ENCODE assay signal across 8 cellular contexts in genomic region chr5:93582677-93583524, GRCh38. TPM values are rescaled to one million over a fixed set of nuclear protein-coding genes. Genes with fewer than 3 reads are reported as not detected.
DNase-seq lines count a peak whose midpoint lies in the region; ATAC-seq and TF ChIP-seq lines count a peak whose summit lies in the region.

TSS of gene NR2F1 (plus strand) at chr5:93583222. CDS start at chr5:93585024, 1,802 bp downstream.

- H3K4me1 ChIP-seq in PC-9 (replicated peaks; ENCODE audit: insufficient read depth) (peaks cover 17% of the 10 kb centered on the region), thyroid gland (peaks cover 23 to 26% of the 10 kb centered on the region in 2 donors)

- H3F3A ChIP-seq in PC-9 (ENCODE audit: insufficient read depth, low read depth): peaks cover 16% of the 10 kb centered on the region

- peak within 1 kb of the TSS; percentile 79 for H3K27ac ChIP-seq in PC-9
- peak within 1 kb of the TSS; percentile 88 for H3K27ac ChIP-seq in cingulate gyrus (ENCODE audit: low read depth, low read length)
- H3K27ac ChIP-seq in thyroid gland: peak within 1 kb of the TSS; percentile 48 to 71 (median 60)

- H3K27me3 ChIP-seq in PC-9 (ENCODE audit: insufficient read depth, low read depth): no peaks in the 10 kb centered on the region
- H3K27me3 ChIP-seq in thyroid gland: peaks cover 23% of the 10 kb centered on the region

- TF ChIP-seq CTCF in PC-9 (conservative IDR thresholded peaks at IDR 0.05): peak; percentile 79
- TF ChIP-seq CTCF in lower leg skin (IDR thresholded peaks at IDR 0.05): peak in 1 of 3 donors; percentile 53
- TF ChIP-seq CTCF in thyroid gland (IDR thresholded peaks at IDR 0.05): peak in 5 of 6 experiments; percentile 28 to 76 (median 39)

- no peak for TF ChIP-seq RAD21 in Ishikawa (IDR thresholded peaks at IDR 0.05; ENCODE audit: low read depth)

- H3K4me2 ChIP-seq in PC-9: peak within 1 kb of the TSS; percentile 99

- peak within 1 kb of the TSS; percentile 81 for H2AFZ ChIP-seq in PC-9

- intact Hi-C loops in PC-9 (cut with micrococcal nuclease; ENCODE audit: unreplicated experiment): loop anchor here (5.0 to 10.0 kb wide), 10 partner anchors 228 to 1938 kb away; a partner anchor contains a TSS
- intact Hi-C loops in lower leg skin (cut with DNase I; ENCODE audit: low total_unique reads): loop anchor here (10.0 kb wide), 1 partner anchor 332 kb away; no protein-coding TSS in a partner anchor
- intact Hi-C loops in thyroid gland (cut with DNase I): loop anchor here (10.0 kb wide), 1 partner anchor 332 kb away; no protein-coding TSS in a partner anchor

- CTCF ChIA-PET in PC-9 (lab: Charles Lee): interaction anchor here (0.6 to 1.9 kb wide), 4 partner anchors 24 to 492 kb away, joined by 3 to 10 read pairs (median 6); no protein-coding TSS in a partner anchor

- ATAC-seq in GM19023 (IDR thresholded peaks at IDR 0.05; ENCODE audit: unreplicated experiment): no peak
- ATAC-seq in HG03469 (IDR thresholded peaks at IDR 0.05; ENCODE audit: unreplicated experiment): no peak

- H3K36me3 ChIP-seq in PC-9 (ENCODE audit: low read depth) (no peaks in the 10 kb centered on the region), thyroid gland (no peaks in the 10 kb centered on the region)

- peak within 1 kb of the TSS; percentile 96 for H3K4me3 ChIP-seq in PC-9
- peak within 1 kb of the TSS; percentile 17 for H3K4me3 ChIP-seq in lower leg skin (ENCODE audit: low read depth, poor library complexity, severe bottlenecking)
- peak within 1 kb of the TSS in 2 of 3 donors; percentile 41 to 45 for H3K4me3 ChIP-seq in thyroid gland (replicated peaks in 1 of 3)

- DNase-seq in ELF-1 (ENCODE audit: low read depth, low spot score) (peak; percentile 90), PC-9 (peak; percentile 46 to 96), lower leg skin (ENCODE audit: low spot score in 2 of 2) (no peak), thyroid gland (peak in 1 of 2 donors; percentile 50)

- TF ChIP-seq POLR2A in lower leg skin (IDR thresholded peaks at IDR 0.05) (no peak), thyroid gland (IDR thresholded peaks at IDR 0.05) (peak in 1 of 2 donors; percentile 27)

- BruUV-seq in PC-9 (replicated peaks; lab: Mats Ljungman, UMichigan): no TSS peak

- no peaks in the 10 kb centered on the region for H3K9me2 ChIP-seq in PC-9 (ENCODE audit: insufficient read depth)

- POLR2A ChIA-PET in PC-9 (lab: Charles Lee; ENCODE audit: unreplicated experiment): interaction anchor here (0.5 kb wide), 1 partner anchor 86 kb away, joined by 3 read pairs; no protein-coding TSS in a partner anchor

- H3K79me2 ChIP-seq in PC-9 (ENCODE audit: low read depth): peaks cover 48% of the 10 kb centered on the region

- 5 to 6% methylated on average over 21 of the region's 21 CpGs for WGBS in lower leg skin, 2 donors
- WGBS in thyroid gland, 2 donors: 5% methylated on average over 20 to 21 of the region's 21 CpGs

- TF ChIP-seq EP300 in Ishikawa (IDR thresholded peaks at IDR 0.05; ENCODE audit: borderline replicate concordance): 0 out of 2 replicates have a peak, but pooled peaks have one; percentile 10

- H4K20me1 ChIP-seq in PC-9 (ENCODE audit: insufficient read depth): no peaks in the 10 kb centered on the region

- H3K9me3 ChIP-seq in PC-9 (ENCODE audit: insufficient read depth, low read depth): no peaks in the 10 kb centered on the region
- no peaks in the 10 kb centered on the region for H3K9me3 ChIP-seq in thyroid gland

TF ChIP-seq in Ishikawa, 13 proteins besides CTCF, POLR2A, EP300 and RAD21:
- TF ChIP-seq YY1 (IDR thresholded peaks at IDR 0.05; ENCODE audit: low read depth) (0 out of 2 replicates have a peak, but pooled peaks have one; percentile 24), TEAD4 (IDR thresholded peaks at IDR 0.05) (peak; percentile 11; the same call in 1 of the 2 replicates), EGR1 (IDR thresholded peaks at IDR 0.05) (no peak)
TF ChIP-seq in Ishikawa: peak in this region for 2.

RNA-seq across cellular contexts. Expression of gene NR2F1, which starts in this region (rescaled TPM):
- total RNA-seq in PC-9 (2021) (1.1 and 1.3 TPM in 2 replicates), lower leg skin (1 to 10 TPM in 3 of 4 donors, under 1 TPM in 1; 0.72 to 5.9 (median 2.7) TPM), thyroid gland (10 to 100 TPM; 25.8 to 43.3 (median 37.5) TPM)

Comparison
In these comparisons a context has a peak if more than half of its experiments do, and no peak if none do; other contexts are left out.
1. DNase-seq: peak in ELF-1 (single experiment) and PC-9 (2 of 2); none in lower leg skin (0 of 2).
2. H3K4me3 ChIP-seq: peak in every context shown above with its lines; median percentile 96 in PC-9; 43 in thyroid gland; 17 in lower leg skin.
3. Peak in every context shown above with its lines, with median percentiles within 50 percentile points of each other: H3K27ac ChIP-seq.